ENCODE assay signal across 21 cellular contexts in genomic region chr1:230366504-230366915, GRCh38. TPM values are rescaled to one million over a fixed set of nuclear protein-coding genes. Genes with fewer than 3 reads are reported as not detected.
"Had no signal": no experiment of that assay in that cellular context is flagged by ENCODE, and none has a peak within 500 bp of the region (broad histone marks: within the 10 kb centered on the region; RNA-seq: fewer than 3 reads in every experiment).

No MANE protein-coding gene starts in this region.

- H3K4me3 ChIP-seq: adrenal gland, spleen, upper lobe of left lung had no signal

- H3K9me3 Mint-ChIP-seq: activated CD4-positive, alpha-beta T cell treated with anti-CD3 and anti-CD28 coated beads, Interleukin-2, amount 10 ng/mL, durations not matched to agents 7 days and 5 days; activated T-cell treated with anti-CD3 and anti-CD28 coated beads, Interleukin-2, amount 50 U/mL, for 24 hours; activated T-helper 17 cell treated with anti-CD3 and anti-CD28 coated beads, Interleukin-2, amount 50 U/mL, for 72 hours; naive thymus-derived CD4-positive, alpha-beta T cell; neural crest cell had no signal

- H3K36me3 Mint-ChIP-seq: activated naive CD8-positive, alpha-beta T cell; naive thymus-derived CD4-positive, alpha-beta T cell had no signal

- H3K27ac ChIP-seq: adrenal gland, foreskin keratinocyte, spleen, upper lobe of left lung, VCaP had no signal

- H3K36me3 ChIP-seq: adrenal gland, spleen, upper lobe of left lung had no signal

- H3K27ac Mint-ChIP-seq: activated CD4-positive, alpha-beta T cell treated with anti-CD3 and anti-CD28 coated beads, Interleukin-2, amount 10 ng/mL, durations not matched to agents 7 days and 5 days; activated naive CD8-positive, alpha-beta T cell; activated T-cell treated with anti-CD3 and anti-CD28 coated beads, Interleukin-2, amount 50 U/mL, for 24 hours; activated T-helper 17 cell treated with anti-CD3 and anti-CD28 coated beads, Interleukin-2, amount 50 U/mL, for 72 hours; naive thymus-derived CD4-positive, alpha-beta T cell had no signal

- H3K4me3 Mint-ChIP-seq: activated CD4-positive, alpha-beta T cell treated with anti-CD3 and anti-CD28 coated beads, Interleukin-2, amount 10 ng/mL, durations not matched to agents 7 days and 5 days; activated naive CD8-positive, alpha-beta T cell; activated T-cell treated with anti-CD3 and anti-CD28 coated beads, Interleukin-2, amount 50 U/mL, for 24 hours; activated T-helper 17 cell treated with anti-CD3 and anti-CD28 coated beads, Interleukin-2, amount 50 U/mL, for 72 hours; naive thymus-derived CD4-positive, alpha-beta T cell; neural crest cell had no signal

- DNase-seq: activated CD4-positive, alpha-beta T cell treated with anti-CD3 and anti-CD28 coated beads, Interleukin-2, amount 10 ng/mL, durations not matched to agents 7 days and 5 days; activated CD4-positive, CD25-positive, alpha-beta regulatory T cell treated with anti-CD3 and anti-CD28 coated beads, Interleukin-2, amount 50 U/mL, for 72 hours; activated CD8-positive, alpha-beta memory T cell treated with anti-CD3 and anti-CD28 coated beads, Interleukin-2, amount 50 U/mL, for 4 hours; activated T-cell treated with anti-CD3 and anti-CD28 coated beads, Interleukin-2, amount 50 U/mL, for 24 hours; adrenal gland; central memory CD4-positive, alpha-beta T cell; dermis blood vessel endothelial cell; effector memory CD4-positive, alpha-beta T cell; foreskin keratinocyte; kidney; naive thymus-derived CD4-positive, alpha-beta T cell; retina; spleen; stimulated activated CD4-positive, alpha-beta T cell treated with anti-CD3 and anti-CD28 coated beads, Interleukin-4, amount 100 ng/mL, for 24 hours; stimulated activated naive CD4-positive, alpha-beta T cell treated with Interleukin-2 at 50 U/mL for 16 hours; upper lobe of left lung had no signal

- H3K27me3 ChIP-seq: adrenal gland, upper lobe of left lung had no signal

- H3K4me1 Mint-ChIP-seq: activated CD4-positive, alpha-beta T cell treated with anti-CD3 and anti-CD28 coated beads, Interleukin-2, amount 10 ng/mL, durations not matched to agents 7 days and 5 days; activated T-helper 17 cell treated with anti-CD3 and anti-CD28 coated beads, Interleukin-2, amount 50 U/mL, for 72 hours; naive thymus-derived CD4-positive, alpha-beta T cell had no signal

- ATAC-seq: activated T-helper 17 cell treated with anti-CD3 and anti-CD28 coated beads, Interleukin-2, amount 50 U/mL, for 72 hours; foreskin keratinocyte; naive thymus-derived CD4-positive, alpha-beta T cell had no signal

- H3K9me3 ChIP-seq: adrenal gland, spleen, upper lobe of left lung had no signal

- H3K4me1 ChIP-seq: adrenal gland, foreskin keratinocyte, spleen, upper lobe of left lung had no signal

RNA-seq across cellular contexts. Expression of gene PGBD5, which starts 59.6 kb away (rescaled TPM):
- total RNA-seq: activated CD4-positive, alpha-beta T cell treated with anti-CD3 and anti-CD28 coated beads, Interleukin-2, amount 10 ng/mL, durations not matched to agents 7 days and 5 days; T-helper 2 cell treated with Interferon-gamma antibody and Interleukin-4, amounts not matched to agents 100 ng/mL and 5 ng/mL, for 36 hours had no signal
